In genomic region chr10:132942101-132942739, GRCh38 we compare ENCODE assay signal across 8 cellular contexts. TPM values are rescaled to one million over a fixed set of nuclear protein-coding genes. Genes with fewer than 3 reads are reported as not detected.
DNase-seq lines count a peak whose midpoint lies in the region; ATAC-seq and TF ChIP-seq lines count a peak whose summit lies in the region.

Gene CFAP46 (minus strand): TSS chr10:132942570. CDS start chr10:132942484, 86 bp downstream.

- H3K4me3 Mint-ChIP-seq in MCF 10A (ENCODE audit: unreplicated experiment), result peak within 1 kb of the TSS; percentile 52
- H3K4me3 Mint-ChIP-seq in activated naive CD4-positive, alpha-beta T cell treated with anti-CD3 and anti-CD28 coated beads, Interleukin-2, amount 10 ng/mL, durations not matched to agents 7 days and 5 days, result peak within 1 kb of the TSS; percentile 41
- peak within 1 kb of the TSS; percentile 98 for H3K4me3 Mint-ChIP-seq in glutamatergic neuron (ENCODE audit: unreplicated experiment)

- H3K9me3 Mint-ChIP-seq in MCF 10A (ENCODE audit: unreplicated experiment) (no peaks in the 10 kb centered on the region), glutamatergic neuron (ENCODE audit: unreplicated experiment) (peaks cover 6% of the 10 kb centered on the region)
- no peaks in the 10 kb centered on the region for H3K9me3 Mint-ChIP-seq in activated naive CD4-positive, alpha-beta T cell treated with anti-CD3 and anti-CD28 coated beads, Interleukin-2, amount 10 ng/mL, durations not matched to agents 7 days and 5 days

- no peak for TF ChIP-seq CTCF in MCF 10A (IDR thresholded peaks at IDR 0.05; ENCODE audit: unreplicated experiment)
- no peak for TF ChIP-seq CTCF in mammary epithelial cell (conservative IDR thresholded peaks at IDR 0.05 in 1 of 2, IDR thresholded peaks at IDR 0.05 in 1 of 2; ENCODE audit: extremely low read depth in 1 of 2, insufficient read depth in 1 of 2, low read depth in 1 of 2, low read length in 2 of 2)
- no peak for TF ChIP-seq CTCF in glutamatergic neuron (IDR thresholded peaks at IDR 0.05; ENCODE audit: partially characterized antibody, unreplicated experiment)

- DNase-seq in MCF 10A (ENCODE audit: unreplicated experiment) (no peak), mammary epithelial cell (no peak), glutamatergic neuron (peak; percentile 89), occipital lobe (lab: John Stamatoyannopoulos, UW) (peak; percentile 43), NCI-H2107 (lab: John Stamatoyannopoulos, UW) (no peak), NCI-H1048 (lab: John Stamatoyannopoulos, UW) (no peak)
- DNase-seq in activated naive CD4-positive, alpha-beta T cell treated with anti-CD3 and anti-CD28 coated beads, Interleukin-2, amount 10 ng/mL, durations not matched to agents 7 days and 5 days, result peak; percentile 33

- H3K27me3 ChIP-seq in mammary epithelial cell (ENCODE audit: insufficient read depth, low read length), result no peaks in the 10 kb centered on the region

- H3K4me1 Mint-ChIP-seq in MCF 10A (ENCODE audit: insufficient read depth, unreplicated experiment), result no peaks in the 10 kb centered on the region
- peaks cover 2% of the 10 kb centered on the region for H3K4me1 Mint-ChIP-seq in activated naive CD4-positive, alpha-beta T cell treated with anti-CD3 and anti-CD28 coated beads, Interleukin-2, amount 10 ng/mL, durations not matched to agents 7 days and 5 days
- H3K4me1 Mint-ChIP-seq in glutamatergic neuron (ENCODE audit: low read depth, unreplicated experiment), result peaks cover 16% of the 10 kb centered on the region

- CTCF ChIA-PET in MCF 10A (lab: Yijun Ruan, JAX), result interaction anchor here (0.5 to 0.7 kb wide), 2 partner anchors 231 to 417 kb away, joined by 3 to 4 read pairs; no protein-coding TSS in a partner anchor
- CTCF ChIA-PET in mammary epithelial cell (lab: Charles Lee; ENCODE audit: low non-redundant PET), result no interaction called here
- CTCF ChIA-PET in activated naive CD4-positive, alpha-beta T cell treated with anti-CD3 and anti-CD28 coated beads, Interleukin-2, amount 10 ng/mL, durations not matched to agents 7 days and 5 days (lab: Charles Lee), result no interaction called here

- intact Hi-C loops in MCF 10A (cut with micrococcal nuclease), result no loop called here
- intact Hi-C loops in mammary epithelial cell (cut with micrococcal nuclease), result no loop called here

- POLR2A ChIA-PET in MCF 10A (lab: Yijun Ruan, JAX), result interaction anchor here (0.6 kb wide), 1 partner anchor 32 kb away, joined by 3 read pairs; no protein-coding TSS in a partner anchor

- BruUV-seq in MCF 10A (replicated peaks; lab: Mats Ljungman, UMichigan), result no TSS peak
- BruUV-seq in mammary epithelial cell (replicated peaks; lab: Mats Ljungman, UMichigan), result no TSS peak

- no peak within 1 kb of the TSS for H3K4me3 ChIP-seq in mammary epithelial cell (replicated peaks in 1 of 3; ENCODE audit: insufficient read depth in 1 of 3, low read depth in 2 of 3, low read length in 3 of 3)

- in situ Hi-C loops in mammary epithelial cell (cut with MboI; ENCODE audit: low sequenced_read_pairs in 2 of 2), result no loop called here

- H3K27ac Mint-ChIP-seq in MCF 10A (ENCODE audit: low read depth, unreplicated experiment) (no peak within 1 kb of the TSS), glutamatergic neuron (ENCODE audit: unreplicated experiment) (peak within 1 kb of the TSS; percentile 40)
- no peak within 1 kb of the TSS for H3K27ac Mint-ChIP-seq in activated naive CD4-positive, alpha-beta T cell treated with anti-CD3 and anti-CD28 coated beads, Interleukin-2, amount 10 ng/mL, durations not matched to agents 7 days and 5 days

- no peak within 1 kb of the TSS for H2AFZ ChIP-seq in mammary epithelial cell (ENCODE audit: low read depth, low read length)

- H3K36me3 Mint-ChIP-seq in MCF 10A (ENCODE audit: insufficient read depth, unreplicated experiment) (peaks cover 5% of the 10 kb centered on the region), glutamatergic neuron (ENCODE audit: unreplicated experiment) (peaks cover 5% of the 10 kb centered on the region)
- no peaks in the 10 kb centered on the region for H3K36me3 Mint-ChIP-seq in activated naive CD4-positive, alpha-beta T cell treated with anti-CD3 and anti-CD28 coated beads, Interleukin-2, amount 10 ng/mL, durations not matched to agents 7 days and 5 days

- H3K4me2 ChIP-seq in mammary epithelial cell (ENCODE audit: insufficient read depth, low read depth, low read length), result no peak within 1 kb of the TSS

- H3K9ac ChIP-seq in mammary epithelial cell (ENCODE audit: insufficient read depth, low read length), result no peak within 1 kb of the TSS

- dilution Hi-C loops in mammary epithelial cell (cut with HindIII; ENCODE audit: low sequenced_read_pairs), result loop anchor here (10.0 kb wide), 1 partner anchor 103 kb away; no protein-coding TSS in a partner anchor

- no peaks in the 10 kb centered on the region for H3K79me2 ChIP-seq in mammary epithelial cell (ENCODE audit: insufficient read depth, low read length)

- H3K27me3 Mint-ChIP-seq in MCF 10A (ENCODE audit: insufficient read depth, unreplicated experiment) (no peaks in the 10 kb centered on the region), glutamatergic neuron (ENCODE audit: unreplicated experiment) (peaks cover 12% of the 10 kb centered on the region)
- peaks cover 74% of the 10 kb centered on the region for H3K27me3 Mint-ChIP-seq in activated naive CD4-positive, alpha-beta T cell treated with anti-CD3 and anti-CD28 coated beads, Interleukin-2, amount 10 ng/mL, durations not matched to agents 7 days and 5 days

- no peak within 1 kb of the TSS for H3K27ac ChIP-seq in mammary epithelial cell (ENCODE audit: insufficient read depth, low read depth, low read length)

- 17% methylated on average over 14 of the region's 68 CpGs for WGBS in mammary epithelial cell (ENCODE audit: low coverage, missing lambda C conversion rate)

- no peaks in the 10 kb centered on the region for H3K4me1 ChIP-seq in mammary epithelial cell (ENCODE audit: insufficient read depth, low read length)

- H4K20me1 ChIP-seq in mammary epithelial cell (ENCODE audit: insufficient read depth, low read length), result no peaks in the 10 kb centered on the region

- H3K36me3 ChIP-seq in mammary epithelial cell (ENCODE audit: insufficient read depth, low read length), result no peaks in the 10 kb centered on the region

- ATAC-seq in GM18520 (IDR thresholded peaks at IDR 0.05; ENCODE audit: unreplicated experiment), result no peak

- peaks cover 21% of the 10 kb centered on the region for H3K9me3 ChIP-seq in mammary epithelial cell (replicated peaks; ENCODE audit: insufficient read depth, low read length)

RNA-seq across cellular contexts. Expression of gene CFAP46, which starts in this region (rescaled TPM):
- total RNA-seq in MCF 10A (2022) (0.12 and 0.33 TPM in 2 replicates), mammary epithelial cell (under 1 TPM in 1 of 2 donors, not detected in 1; 0.33 TPM), glutamatergic neuron (ENCODE audit: unreplicated experiment) (5.2 TPM), occipital lobe (1.9 TPM)
- polyA plus RNA-seq in mammary epithelial cell, result not detected
- polyA minus RNA-seq in mammary epithelial cell, result not detected

Comparison
In these comparisons a context has a peak if more than half of its experiments do, and no peak if none do; other contexts are left out.
1. DNase-seq: peak in activated naive CD4-positive, alpha-beta T cell treated with anti-CD3 and anti-CD28 coated beads, Interleukin-2, amount 10 ng/mL, durations not matched to agents 7 days and 5 days (single experiment), glutamatergic neuron (single experiment) and occipital lobe (single experiment); none in MCF 10A (single experiment), mammary epithelial cell (single experiment), NCI-H2107 (single experiment) and NCI-H1048 (single experiment).
2. H3K4me3 Mint-ChIP-seq: peak in every context shown above with its lines; median percentile 98 in glutamatergic neuron; 52 in MCF 10A; 41 in activated naive CD4-positive, alpha-beta T cell treated with anti-CD3 and anti-CD28 coated beads, Interleukin-2, amount 10 ng/mL, durations not matched to agents 7 days and 5 days.